In genomic region chr16:32740766-32741499, GRCh38 we compare ENCODE assay signal across 8 cellular contexts.
A peak's percentile ranks its signal among the peaks of the same experiment; 100 is the strongest.
DNase-seq lines count a peak whose midpoint lies in the region; ATAC-seq, FAIRE-seq and TF ChIP-seq lines count a peak whose summit lies in the region.
"Not testable (repeated sequence)": the region's sequence is repeated elsewhere in the genome, so short reads cannot be mapped to it uniquely, and the experiment has no call there.

No MANE protein-coding gene starts in this region.

- in situ Hi-C loops in K562 (cut with MboI) = not testable (repeated sequence)

- not testable (repeated sequence) for BruUV-seq in K562 (replicated peaks; lab: Mats Ljungman, UMichigan)

- H2AFZ ChIP-seq in K562 (ENCODE audit: low read depth, low read length) = not testable (repeated sequence)

- H3K4me2 ChIP-seq in K562 (ENCODE audit: insufficient read depth, low read length) = not testable (repeated sequence)

- not testable (repeated sequence) for H3K27me3 ChIP-seq in CD8-positive, alpha-beta T cell (ENCODE audit: insufficient read depth, low read length); K562 (ENCODE audit: control insufficient read depth in 2 of 2, insufficient read depth in 2 of 2, low read length in 2 of 2); left lung; upper lobe of right lung

- TF ChIP-seq CTCF in CD8-positive, alpha-beta T cell (IDR thresholded peaks at IDR 0.05); K562 (IDR thresholded peaks at IDR 0.05 in 2 of 3, conservative IDR thresholded peaks at IDR 0.05 in 1 of 3; ENCODE audit: insufficient read depth in 2 of 3, low read depth in 1 of 3, low read length in 3 of 3); left lung (IDR thresholded peaks at IDR 0.05); upper lobe of right lung (IDR thresholded peaks at IDR 0.05): not testable (repeated sequence)

- not testable (repeated sequence) for DNase-seq in CD8-positive, alpha-beta T cell; T-cell; K562 (ENCODE audit: extremely low read depth in 1 of 4, low spot score in 3 of 4); Right ventricle myocardium superior; left lung; memory B cell (ENCODE audit: low spot score in 2 of 2); stimulated activated effector memory CD8-positive, alpha-beta T cell treated with anti-CD3 and anti-CD28 coated beads, Interleukin-12 subunit alpha, Interleukin-12 subunit beta, amount 100 ng/mL, for 72 hours (ENCODE audit: low spot score in 2 of 2); upper lobe of right lung

- no CpG with 5 or more reads among the region's 60 CpGs for WGBS in K562 (ENCODE audit: insufficient coverage, low coverage, missing lambda C conversion rate)

- H3K27ac Mint-ChIP-seq in CD8-positive, alpha-beta T cell; T-cell; memory B cell; stimulated activated effector memory CD8-positive, alpha-beta T cell treated with anti-CD3 and anti-CD28 coated beads, Interleukin-12 subunit alpha, Interleukin-12 subunit beta, amount 100 ng/mL, for 72 hours: not testable (repeated sequence)

- not testable (repeated sequence) for TF ChIP-seq RAD21 in K562 (CRISPR knock-in tag; conservative IDR thresholded peaks at IDR 0.05 in 1 of 2, IDR thresholded peaks at IDR 0.05 in 1 of 2)

- H3K4me3 ChIP-seq in CD8-positive, alpha-beta T cell (ENCODE audit: low read depth, low read length); K562; left lung; upper lobe of right lung: not testable (repeated sequence)

- H3K4me1 Mint-ChIP-seq in CD8-positive, alpha-beta T cell (ENCODE audit: low read depth); T-cell; memory B cell; stimulated activated effector memory CD8-positive, alpha-beta T cell treated with anti-CD3 and anti-CD28 coated beads, Interleukin-12 subunit alpha, Interleukin-12 subunit beta, amount 100 ng/mL, for 72 hours: not testable (repeated sequence)

- FAIRE-seq in K562 (lab: Jason Lieb, UNC) = not testable (repeated sequence)

- ATAC-seq in CD8-positive, alpha-beta T cell = peak; percentile 49
- ATAC-seq in T-cell (replicated peaks in 1 of 4) (peak in 3 of 4 experiments; percentile 39 to 87 (median 75)), K562 (peak; percentile 99), Right ventricle myocardium superior (ENCODE audit: poor library complexity) (peak; percentile 85), left lung (peak; percentile 63), memory B cell (ENCODE audit: low read depth) (peak; percentile 68), upper lobe of right lung (peak; percentile 81)
- ATAC-seq in stimulated activated effector memory CD8-positive, alpha-beta T cell treated with anti-CD3 and anti-CD28 coated beads, Interleukin-12 subunit alpha, Interleukin-12 subunit beta, amount 100 ng/mL, for 72 hours = peak; percentile 46

- not testable (repeated sequence) for H3K27me3 Mint-ChIP-seq in CD8-positive, alpha-beta T cell (ENCODE audit: low read depth); T-cell; memory B cell

- not testable (repeated sequence) for H3K9ac ChIP-seq in K562 (ENCODE audit: insufficient read depth in 1 of 2, low read depth in 2 of 2, low read length in 2 of 2)

- intact Hi-C loops in CD8-positive, alpha-beta T cell (cut with DNase I, micrococcal nuclease); K562 (cut with micrococcal nuclease); Right ventricle myocardium superior (cut with DNase I); left lung (cut with DNase I); upper lobe of right lung (cut with DNase I): not testable (repeated sequence)

- H3K9me3 Mint-ChIP-seq in CD8-positive, alpha-beta T cell; T-cell; memory B cell; stimulated activated effector memory CD8-positive, alpha-beta T cell treated with anti-CD3 and anti-CD28 coated beads, Interleukin-12 subunit alpha, Interleukin-12 subunit beta, amount 100 ng/mL, for 72 hours: not testable (repeated sequence)

- H3K36me3 Mint-ChIP-seq in CD8-positive, alpha-beta T cell; T-cell; memory B cell; stimulated activated effector memory CD8-positive, alpha-beta T cell treated with anti-CD3 and anti-CD28 coated beads, Interleukin-12 subunit alpha, Interleukin-12 subunit beta, amount 100 ng/mL, for 72 hours: not testable (repeated sequence)

- POLR2A ChIA-PET in CD8-positive, alpha-beta T cell (lab: Charles Lee); T-cell (lab: Charles Lee); K562 (lab: Yijun Ruan, JAX): not testable (repeated sequence)

- not testable (repeated sequence) for H3K36me3 ChIP-seq in CD8-positive, alpha-beta T cell (ENCODE audit: insufficient read depth, low read length); K562 (ENCODE audit: control insufficient read depth, insufficient read depth, low read length); left lung; upper lobe of right lung

- not testable (repeated sequence) for H3K79me2 ChIP-seq in K562 (ENCODE audit: control insufficient read depth, insufficient read depth, low read length)

- not testable (repeated sequence) for TF ChIP-seq EP300 in K562 (IDR thresholded peaks at IDR 0.05; ENCODE audit: low read length)

- not testable (repeated sequence) for H3K4me1 ChIP-seq in CD8-positive, alpha-beta T cell (ENCODE audit: insufficient read depth, low read length); K562 (replicated peaks in 1 of 2; ENCODE audit: control insufficient read depth in 2 of 2, insufficient read depth in 2 of 2, low read length in 2 of 2); left lung; upper lobe of right lung

- TF ChIP-seq POLR2A in K562 (conservative IDR thresholded peaks at IDR 0.05) = not testable (repeated sequence)

- not testable (repeated sequence) for H3K9me1 ChIP-seq in K562 (ENCODE audit: control insufficient read depth, insufficient read depth, low read length)

- not testable (repeated sequence) for H3K9me3 ChIP-seq in CD8-positive, alpha-beta T cell (ENCODE audit: low read length); K562 (replicated peaks; ENCODE audit: control insufficient read depth, insufficient read depth, low read depth, low read length); left lung; upper lobe of right lung

- CTCF ChIA-PET in CD8-positive, alpha-beta T cell (lab: Charles Lee); T-cell (lab: Charles Lee); K562 (lab: Yijun Ruan, JAX; ENCODE audit: low intra/inter-chr PET ratio): not testable (repeated sequence)

- H4K20me1 ChIP-seq in K562 (replicated peaks; ENCODE audit: control insufficient read depth, insufficient read depth, low read length) = not testable (repeated sequence)

- not testable (repeated sequence) for H3K27ac ChIP-seq in CD8-positive, alpha-beta T cell (ENCODE audit: low read depth, low read length); K562 (ENCODE audit: extremely low read depth, low read depth, low read length); left lung; upper lobe of right lung

- H3K4me3 Mint-ChIP-seq in CD8-positive, alpha-beta T cell; T-cell; memory B cell; stimulated activated effector memory CD8-positive, alpha-beta T cell treated with anti-CD3 and anti-CD28 coated beads, Interleukin-12 subunit alpha, Interleukin-12 subunit beta, amount 100 ng/mL, for 72 hours: not testable (repeated sequence)

Comparison
In these comparisons a context has a peak if more than half of its experiments do, and no peak if none do; other contexts are left out.
1. ATAC-seq: peak in every context shown above with its lines; median percentile 99 in K562; 85 in Right ventricle myocardium superior; 81 in upper lobe of right lung; 75 in T-cell; 68 in memory B cell; 63 in left lung; 49 in CD8-positive, alpha-beta T cell; 46 in stimulated activated effector memory CD8-positive, alpha-beta T cell treated with anti-CD3 and anti-CD28 coated beads, Interleukin-12 subunit alpha, Interleukin-12 subunit beta, amount 100 ng/mL, for 72 hours.